Comparison of ENCODE assay signal across 8 cellular contexts in genomic region chrX:1451676-1452496, GRCh38. TPM values are rescaled to one million over a fixed set of nuclear protein-coding genes. Genes with fewer than 3 reads are reported as not detected.
A peak's percentile ranks its signal among the peaks of the same experiment; 100 is the strongest.
DNase-seq lines count a peak whose midpoint lies in the region; ATAC-seq and TF ChIP-seq lines count a peak whose summit lies in the region.

No MANE protein-coding gene starts in this region.

- no peaks in the 10 kb centered on the region for H3K36me3 ChIP-seq in breast epithelium
- peaks cover 5 to 10% of the 10 kb centered on the region in 2 experiments for H3K36me3 ChIP-seq in mesenchymal stem cell (ENCODE audit: control insufficient read depth in 1 of 2, insufficient read depth in 2 of 2, low read depth in 1 of 2, low read length in 2 of 2)
- no peaks in the 10 kb centered on the region for H3K36me3 ChIP-seq in urinary bladder (ENCODE audit: insufficient read depth)

- no peak for TF ChIP-seq POLR2A in breast epithelium (IDR thresholded peaks at IDR 0.05)

- H3K27ac Mint-ChIP-seq in activated naive CD4-positive, alpha-beta T cell treated with anti-CD3 and anti-CD28 coated beads for 36 hours: peak overlapping the region; percentile 81

- H3K4ac ChIP-seq in mesenchymal stem cell (ENCODE audit: low read depth in 1 of 2, low read length in 2 of 2): peak overlapping the region; percentile 62 to 96

- H3K4me2 ChIP-seq in mesenchymal stem cell (ENCODE audit: low read length, poor library complexity, severe bottlenecking): peak overlapping the region; percentile 95

- H3K27me3 ChIP-seq in breast epithelium (no peaks in the 10 kb centered on the region), mesenchymal stem cell (ENCODE audit: control insufficient read depth in 1 of 2, insufficient read depth in 1 of 2, low read length in 2 of 2) (peaks cover 6 to 8% of the 10 kb centered on the region in 2 experiments)

- intact Hi-C loops in activated naive CD4-positive, alpha-beta T cell treated with anti-CD3 and anti-CD28 coated beads for 36 hours (cut with micrococcal nuclease): loop anchor here (2.0 to 5.0 kb wide), 4 partner anchors 247 to 1245 kb away; no protein-coding TSS in a partner anchor
- intact Hi-C loops in breast epithelium (cut with DNase I; ENCODE audit: low total_unique reads): loop anchor here (5.0 to 10.0 kb wide), 2 partner anchors 60 to 143 kb away; partner anchors contain the start of genes AKAP17A and SLC25A6

- no peak overlapping the region for H2BK15ac ChIP-seq in mesenchymal stem cell (ENCODE audit: low read depth, poor library complexity, severe bottlenecking)

- peak overlapping the region; percentile 69 for H2AK5ac ChIP-seq in mesenchymal stem cell (ENCODE audit: low read length, severe bottlenecking)

- no peak for DNase-seq in activated naive CD4-positive, alpha-beta T cell treated with anti-CD3 and anti-CD28 coated beads for 36 hours
- no peak for DNase-seq in activated naive CD4-positive, alpha-beta T cell treated with anti-CD3 and anti-CD28 coated beads, Interleukin-2, amount 50 U/mL, for 16 hours
- no peak for DNase-seq in breast epithelium (ENCODE audit: low spot score in 2 of 2)
- no peak for DNase-seq in mesenchymal stem cell
- DNase-seq in NCI-H510A (lab: John Stamatoyannopoulos, UW): no peak

- no peak overlapping the region for H2BK5ac ChIP-seq in mesenchymal stem cell (ENCODE audit: low read depth, low read length, poor library complexity, severe bottlenecking)

- no peak overlapping the region for H2AFZ ChIP-seq in mesenchymal stem cell (ENCODE audit: low read depth, low read length)

- ATAC-seq in GM19035 (IDR thresholded peaks at IDR 0.05; ENCODE audit: unreplicated experiment): no peak
- no peak for ATAC-seq in HG02840 (IDR thresholded peaks at IDR 0.05; ENCODE audit: low FRiP score, unreplicated experiment)

- peak overlapping the region; percentile 80 to 98 for H3K27ac ChIP-seq in breast epithelium
- H3K27ac ChIP-seq in mesenchymal stem cell (ENCODE audit: low read length, poor library complexity, severe bottlenecking): no peak overlapping the region
- no peak overlapping the region for H3K27ac ChIP-seq in urinary bladder (ENCODE audit: low read depth)

- H4K91ac ChIP-seq in mesenchymal stem cell (ENCODE audit: low read length): no peak overlapping the region

- H3K4me1 Mint-ChIP-seq in activated naive CD4-positive, alpha-beta T cell treated with anti-CD3 and anti-CD28 coated beads for 36 hours (ENCODE audit: low read depth): peaks cover 19% of the 10 kb centered on the region

- H3K9me3 ChIP-seq in breast epithelium (peaks cover 3 to 5% of the 10 kb centered on the region in 2 donors), mesenchymal stem cell (ENCODE audit: control insufficient read depth, low read length) (no peaks in the 10 kb centered on the region)

- no peak overlapping the region for H3K23ac ChIP-seq in mesenchymal stem cell (ENCODE audit: low read length in 2 of 2)

- no peak overlapping the region for H2BK12ac ChIP-seq in mesenchymal stem cell (ENCODE audit: low read length in 2 of 2)

- 34% methylated on average over 23 of the region's 23 CpGs for WGBS in mesenchymal stem cell
- 27% methylated on average over 23 of the region's 23 CpGs for WGBS in urinary bladder

- peak overlapping the region in 1 of 2 experiments; percentile 57 for H3K14ac ChIP-seq in mesenchymal stem cell (ENCODE audit: low read length in 2 of 2)

- CTCF ChIA-PET in activated naive CD4-positive, alpha-beta T cell treated with anti-CD3 and anti-CD28 coated beads for 36 hours (lab: Charles Lee): no interaction called here

- H2BK120ac ChIP-seq in mesenchymal stem cell (ENCODE audit: low read depth, low read length): peak overlapping the region; percentile 59

- peak overlapping the region; percentile 42 for H4K8ac ChIP-seq in mesenchymal stem cell (ENCODE audit: low read length)

- H3K4me3 ChIP-seq in breast epithelium (peak overlapping the region; percentile 77 to 98 (median 81)), mesenchymal stem cell (ENCODE audit: insufficient read depth in 1 of 2, low read depth in 1 of 2, low read length in 2 of 2) (peak overlapping the region; percentile 88 to 98), urinary bladder (ENCODE audit: low read depth, low read length) (peak overlapping the region; percentile 84)

- peaks cover 25% of the 10 kb centered on the region for H3K9me3 Mint-ChIP-seq in activated naive CD4-positive, alpha-beta T cell treated with anti-CD3 and anti-CD28 coated beads for 36 hours

- H3K4me1 ChIP-seq in breast epithelium: no peaks in the 10 kb centered on the region
- peaks cover 23% of the 10 kb centered on the region for H3K4me1 ChIP-seq in mesenchymal stem cell (ENCODE audit: control insufficient read depth, insufficient read depth, low read depth, low read length)
- peaks cover 4% of the 10 kb centered on the region for H3K4me1 ChIP-seq in urinary bladder (ENCODE audit: insufficient read depth)

- H3K9ac ChIP-seq in mesenchymal stem cell (ENCODE audit: low read length): peak overlapping the region; percentile 93

- H3K18ac ChIP-seq in mesenchymal stem cell (ENCODE audit: low read depth in 1 of 2, low read length in 2 of 2): peak overlapping the region in 1 of 2 experiments; percentile 21

- no peaks in the 10 kb centered on the region for H3K27me3 Mint-ChIP-seq in activated naive CD4-positive, alpha-beta T cell treated with anti-CD3 and anti-CD28 coated beads for 36 hours (ENCODE audit: low read depth)

- no peak for TF ChIP-seq CTCF in breast epithelium (IDR thresholded peaks at IDR 0.05)

- peak overlapping the region; percentile 89 for H3K4me3 Mint-ChIP-seq in activated naive CD4-positive, alpha-beta T cell treated with anti-CD3 and anti-CD28 coated beads for 36 hours

- peaks cover 32% of the 10 kb centered on the region for H3K36me3 Mint-ChIP-seq in activated naive CD4-positive, alpha-beta T cell treated with anti-CD3 and anti-CD28 coated beads for 36 hours (ENCODE audit: low read depth)

- peaks cover 34% of the 10 kb centered on the region for H3K79me1 ChIP-seq in mesenchymal stem cell (replicated peaks; ENCODE audit: low read length, poor library complexity, severe bottlenecking)

RNA-seq across cellular contexts. Expression of gene ASMTL, which starts 0.8 kb away (rescaled TPM):
- 10 to 100 TPM; 45.1 to 47.2 TPM for total RNA-seq in activated naive CD4-positive, alpha-beta T cell treated with anti-CD3 and anti-CD28 coated beads for 36 hours
- total RNA-seq in breast epithelium (10 to 100 TPM; 22.8 to 29.1 (median 28.2) TPM), urinary bladder (9.1 TPM)
- polyA plus RNA-seq in mesenchymal stem cell (2013, experiment 1 of 2): 21.6 TPM
- polyA plus RNA-seq in mesenchymal stem cell (2013, experiment 2 of 2): 21.5 TPM
- 46.2 TPM for polyA plus RNA-seq in urinary bladder

RNA-seq across cellular contexts. Expression of gene SLC25A6, which starts 60.0 kb away (rescaled TPM):
- 100 to 1,000 TPM; 457 to 463 TPM for total RNA-seq in activated naive CD4-positive, alpha-beta T cell treated with anti-CD3 and anti-CD28 coated beads for 36 hours
- 100 to 1,000 TPM; 306 to 401 (median 351) TPM for total RNA-seq in breast epithelium
- polyA plus RNA-seq in mesenchymal stem cell (2013, experiment 1 of 2): 554 TPM
- 544 TPM for polyA plus RNA-seq in mesenchymal stem cell (2013, experiment 2 of 2)
- total RNA-seq in urinary bladder: 125 TPM
- polyA plus RNA-seq in urinary bladder: 587 TPM

Comparison
In these comparisons a context has a peak if more than half of its experiments do, and no peak if none do; other contexts are left out.
1. H3K27ac ChIP-seq: peak in breast epithelium (2 of 2); none in mesenchymal stem cell (single experiment) and urinary bladder (single experiment).
2. Peak in every context shown above with its lines, with median percentiles within 50 percentile points of each other: H3K4me3 ChIP-seq.